8 cellular contexts compared by ENCODE assay signal in the genomic region with DNA sequence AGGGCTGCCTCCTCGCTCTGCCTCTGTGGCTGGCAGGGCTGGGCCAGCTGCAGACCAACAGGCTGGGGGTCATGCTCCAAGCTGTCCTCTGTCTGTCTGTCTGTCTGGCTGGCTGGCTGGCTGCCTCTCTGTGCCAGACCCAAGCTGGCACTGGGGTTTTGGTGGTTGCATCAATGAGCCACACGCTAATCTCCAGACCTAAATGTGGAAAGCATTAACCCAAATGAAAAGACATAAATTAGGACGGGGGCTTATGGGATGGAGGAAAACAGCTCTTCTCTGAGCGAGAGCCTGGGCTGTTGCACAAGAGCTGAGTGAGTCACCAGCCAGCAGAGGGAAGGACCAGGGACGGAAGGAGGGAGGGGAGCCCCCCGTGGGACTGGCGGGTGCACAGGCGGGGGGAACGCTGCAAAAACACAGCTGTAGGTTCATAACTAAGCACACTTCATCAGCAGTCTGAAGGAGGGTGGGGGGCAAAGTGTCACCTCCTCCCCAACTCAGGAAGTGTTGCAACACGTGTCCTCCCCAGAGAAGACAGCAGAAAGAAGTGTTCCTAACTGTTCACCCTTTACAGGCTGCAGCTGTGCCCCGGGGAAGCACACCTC.
DNase-seq lines count a peak whose midpoint lies in the region; ATAC-seq lines count a peak whose summit lies in the region.

No MANE protein-coding gene starts in this region.

- peaks cover 36% of the 10 kb centered on the region for H3K4me1 Mint-ChIP-seq in activated CD4-positive, alpha-beta memory T cell treated with anti-CD3 and anti-CD28 coated beads for 36 hours (ENCODE audit: low read depth)

- intact Hi-C loops in activated CD4-positive, alpha-beta memory T cell treated with anti-CD3 and anti-CD28 coated beads for 36 hours (cut with micrococcal nuclease), result no loop called here

- peak overlapping the region; percentile 10 for H3K27ac Mint-ChIP-seq in activated CD4-positive, alpha-beta memory T cell treated with anti-CD3 and anti-CD28 coated beads for 36 hours

- H3K27me3 ChIP-seq in duodenal mucosa (ENCODE audit: control insufficient read depth in 1 of 2, insufficient read depth in 2 of 2, low read length in 2 of 2) (no peaks in the 10 kb centered on the region), mucosa of rectum (ENCODE audit: control insufficient read depth in 2 of 2, insufficient read depth in 2 of 2, low read length in 2 of 2) (no peaks in the 10 kb centered on the region)

- H3K9me3 ChIP-seq in duodenal mucosa (ENCODE audit: control insufficient read depth in 1 of 2, low read length in 2 of 2) (no peaks in the 10 kb centered on the region), mucosa of rectum (ENCODE audit: control insufficient read depth in 2 of 2, low read length in 2 of 2) (no peaks in the 10 kb centered on the region)

- H3K27ac ChIP-seq in duodenal mucosa (ENCODE audit: low read depth, low read length), result peak overlapping the region; percentile 81
- H3K27ac ChIP-seq in mucosa of rectum (ENCODE audit: low read depth in 2 of 2, low read length in 2 of 2), result peak overlapping the region; percentile 84 to 85

- peak overlapping the region; percentile 49 for H3K4me3 Mint-ChIP-seq in activated CD4-positive, alpha-beta memory T cell treated with anti-CD3 and anti-CD28 coated beads for 36 hours

- DNase-seq in Jurkat, Clone E6-1 (ENCODE audit: low read depth, low spot score), result peak; percentile 98
- DNase-seq in activated CD4-positive, alpha-beta memory T cell treated with anti-CD3 and anti-CD28 coated beads for 36 hours, result peak; percentile 56
- peak; percentile 51 to 58 for DNase-seq in stimulated activated CD8-positive, alpha-beta memory T cell treated with anti-CD3 and anti-CD28 coated beads, Interleukin-7, amount 100 ng/mL, for 48 hours (ENCODE audit: extremely low read depth in 1 of 2, low read depth in 1 of 2)
- no peak for DNase-seq in NCI-H748 treated with DMSO at 0.1 percent for 48 hours (lab: John Stamatoyannopoulos, UW)

- H3K9ac ChIP-seq in duodenal mucosa (ENCODE audit: low read depth in 1 of 2, low read length in 2 of 2) (peak overlapping the region in 1 of 2 donors; percentile 23), mucosa of rectum (ENCODE audit: low read depth in 1 of 2, low read length in 2 of 2) (peak overlapping the region; percentile 14 to 38)

- ATAC-seq in GM18907 (IDR thresholded peaks at IDR 0.05; ENCODE audit: unreplicated experiment), result peak; percentile 48
- ATAC-seq in GM21529 (IDR thresholded peaks at IDR 0.05; ENCODE audit: unreplicated experiment), result no peak

- peaks cover 3% of the 10 kb centered on the region for H3K27me3 Mint-ChIP-seq in activated CD4-positive, alpha-beta memory T cell treated with anti-CD3 and anti-CD28 coated beads for 36 hours

- H3K9me3 Mint-ChIP-seq in activated CD4-positive, alpha-beta memory T cell treated with anti-CD3 and anti-CD28 coated beads for 36 hours, result no peaks in the 10 kb centered on the region

- H3K36me3 ChIP-seq in duodenal mucosa (ENCODE audit: control insufficient read depth in 1 of 2, insufficient read depth in 2 of 2, low read length in 2 of 2), result no peaks in the 10 kb centered on the region
- H3K36me3 ChIP-seq in mucosa of rectum (ENCODE audit: control insufficient read depth in 2 of 2, insufficient read depth in 2 of 2, low read length in 2 of 2), result no peaks in the 10 kb centered on the region

- H3K4me1 ChIP-seq in duodenal mucosa (ENCODE audit: control insufficient read depth in 1 of 2, insufficient read depth in 2 of 2, low read length in 2 of 2) (peaks cover 29 to 32% of the 10 kb centered on the region in 2 donors), mucosa of rectum (ENCODE audit: control insufficient read depth in 2 of 2, insufficient read depth in 2 of 2, low read length in 2 of 2) (peaks cover 18 to 28% of the 10 kb centered on the region in 2 donors)

- POLR2A ChIA-PET in activated CD4-positive, alpha-beta memory T cell treated with anti-CD3 and anti-CD28 coated beads for 36 hours (lab: Charles Lee), result no interaction called here

- H3K4me3 ChIP-seq in Jurkat, Clone E6-1 (ENCODE audit: low read length), result peak overlapping the region; percentile 43
- H3K4me3 ChIP-seq in duodenal mucosa (ENCODE audit: low read depth in 1 of 2, low read length in 2 of 2), result peak overlapping the region; percentile 24 to 39
- no peak overlapping the region for H3K4me3 ChIP-seq in mucosa of rectum (ENCODE audit: low read length in 2 of 2)

- no peaks in the 10 kb centered on the region for H3K36me3 Mint-ChIP-seq in activated CD4-positive, alpha-beta memory T cell treated with anti-CD3 and anti-CD28 coated beads for 36 hours

- CTCF ChIA-PET in activated CD4-positive, alpha-beta memory T cell treated with anti-CD3 and anti-CD28 coated beads for 36 hours (lab: Charles Lee), result no interaction called here

Comparison
In these comparisons a context has a peak if more than half of its experiments do, and no peak if none do; other contexts are left out.
1. H3K4me3 ChIP-seq: peak in Jurkat, Clone E6-1 (single experiment) and duodenal mucosa (2 of 2); none in mucosa of rectum (0 of 2).